In the genomic region with DNA sequence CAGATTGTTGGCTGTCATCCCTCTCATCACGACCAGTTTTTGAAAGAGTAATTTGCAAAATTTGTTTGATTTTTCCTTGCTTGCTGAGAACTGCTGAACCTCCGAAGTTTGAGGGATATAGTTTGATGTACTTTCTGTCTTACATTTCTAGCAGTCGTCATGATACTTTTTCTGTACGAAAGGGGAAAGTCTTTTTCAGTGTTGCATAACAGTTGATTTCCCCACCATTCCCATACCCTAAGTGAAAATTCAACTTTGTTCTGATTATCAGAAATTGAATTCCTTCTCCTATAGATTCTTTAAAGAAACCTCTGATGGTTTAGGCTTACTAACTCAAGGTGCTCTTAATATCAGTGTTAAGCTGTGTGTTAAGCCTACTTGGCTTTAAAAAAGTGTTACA, we compare ENCODE assay signal across 7 cellular contexts. TPM values are rescaled to one million over a fixed set of nuclear protein-coding genes. Genes with fewer than 3 reads are reported as not detected.
DNase-seq lines count a peak whose midpoint lies in the region; ATAC-seq and TF ChIP-seq lines count a peak whose summit lies in the region.

No MANE protein-coding gene starts in this region.

- no peak overlapping the region for H3K27ac ChIP-seq in H9 (ENCODE audit: insufficient read length, low read depth, low read length)
- H3K27ac ChIP-seq in smooth muscle cell (ENCODE audit: low read depth), result no peak overlapping the region
- no peak overlapping the region for H3K27ac ChIP-seq in foreskin keratinocyte

- H2BK12ac ChIP-seq in H9 (ENCODE audit: insufficient read length, low read depth, low read length), result no peak overlapping the region

- H3K23ac ChIP-seq in H9 (ENCODE audit: insufficient read length, low read depth, low read length), result no peak overlapping the region

- POLR2A ChIA-PET in activated B cell treated with CpG ODN at 0.5 μM for 24 hours (lab: Charles Lee), result interaction anchor here (0.5 to 0.7 kb wide), 2 partner anchors 10 to 1917 kb away, joined by 3 to 12 read pairs; no protein-coding TSS in a partner anchor

- no peaks in the 10 kb centered on the region for H3K79me1 ChIP-seq in H9 (ENCODE audit: insufficient read depth, low read depth, low read length, poor library complexity, severe bottlenecking)

- H3K36me3 ChIP-seq in smooth muscle cell (ENCODE audit: low read depth), result no peaks in the 10 kb centered on the region

- no peak overlapping the region for H2BK15ac ChIP-seq in H9 (ENCODE audit: low read depth, low read length)

- H3K56ac ChIP-seq in H9 (ENCODE audit: insufficient read length, low read depth, low read length), result no peak overlapping the region

- H4K5ac ChIP-seq in H9 (ENCODE audit: insufficient read length, low read depth, low read length), result no peak overlapping the region

- peaks cover 7% of the 10 kb centered on the region for H3K23me2 ChIP-seq in H9 (ENCODE audit: insufficient read length, low read depth, low read length, poor library complexity, severe bottlenecking)

- no peak overlapping the region for H4K8ac ChIP-seq in H9 (replicated peaks; ENCODE audit: insufficient read length, low read depth, low read length)

- no peak overlapping the region for H4K91ac ChIP-seq in H9 (ENCODE audit: insufficient read length, low read depth, low read length)

- peaks cover 19 to 21% of the 10 kb centered on the region in 2 experiments for H3K4me1 Mint-ChIP-seq in H9
- peaks cover 43% of the 10 kb centered on the region for H3K4me1 Mint-ChIP-seq in activated B cell treated with CpG ODN at 0.5 μM for 24 hours

- H3K4ac ChIP-seq in H9 (ENCODE audit: low read depth, low read length), result no peak overlapping the region

- WGBS in H9 (ENCODE audit: extremely low coverage, insufficient read length, low lambda C conversion rate), result no CpG with 5 or more reads among the region's 4 CpGs
- 65% methylated on average over 4 of the region's 4 CpGs for WGBS in smooth muscle cell (ENCODE audit: low lambda C conversion rate)

- H3K27ac Mint-ChIP-seq in H9, result no peak overlapping the region
- H3K27ac Mint-ChIP-seq in activated B cell treated with CpG ODN at 0.5 μM for 24 hours, result no peak overlapping the region

- no peak for TF ChIP-seq CTCF in H9 (conservative IDR thresholded peaks at IDR 0.05)
- no peak for TF ChIP-seq CTCF in activated B cell treated with CpG ODN at 0.5 μM for 24 hours (IDR thresholded peaks at IDR 0.05)
- no peak for TF ChIP-seq CTCF in foreskin fibroblast (IDR thresholded peaks at IDR 0.05; ENCODE audit: low read depth, low read length)
- TF ChIP-seq CTCF in smooth muscle cell (IDR thresholded peaks at IDR 0.05; ENCODE audit: borderline replicate concordance, insufficient read depth, poor library complexity, severe bottlenecking), result no peak
- no peak for TF ChIP-seq CTCF in foreskin keratinocyte (conservative IDR thresholded peaks at IDR 0.05)

- no peak overlapping the region for H3K18ac ChIP-seq in H9 (ENCODE audit: insufficient read length, low read depth, low read length)

- H2BK120ac ChIP-seq in H9 (ENCODE audit: low read depth, low read length, poor library complexity, severe bottlenecking), result no peak overlapping the region

- no peak overlapping the region for H2AK5ac ChIP-seq in H9 (ENCODE audit: insufficient read length, low read length)

- H2AFZ ChIP-seq in H9 (ENCODE audit: low read length) (no peak overlapping the region), smooth muscle cell (ENCODE audit: low read depth) (no peak overlapping the region)

- H3K27me3 Mint-ChIP-seq in H9 (ENCODE audit: low read depth), result peaks cover 52% of the 10 kb centered on the region
- no peaks in the 10 kb centered on the region for H3K27me3 Mint-ChIP-seq in activated B cell treated with CpG ODN at 0.5 μM for 24 hours

- H3K9ac ChIP-seq in H9 (ENCODE audit: extremely low read depth, insufficient read length, low read length) (no peak overlapping the region), smooth muscle cell (ENCODE audit: low read depth) (no peak overlapping the region)

- H3K79me2 ChIP-seq in H9 (ENCODE audit: insufficient read depth, low read length) (no peaks in the 10 kb centered on the region), smooth muscle cell (ENCODE audit: low read depth) (peaks cover 34% of the 10 kb centered on the region)

- H3K9me3 ChIP-seq in H9 (ENCODE audit: control insufficient read depth, low read depth, low read length), result no peaks in the 10 kb centered on the region
- no peaks in the 10 kb centered on the region for H3K9me3 ChIP-seq in smooth muscle cell (replicated peaks; ENCODE audit: low read depth)

- H3K4me2 ChIP-seq in H9 (ENCODE audit: insufficient read depth, insufficient read length, low read length) (no peak overlapping the region), smooth muscle cell (peak overlapping the region; percentile 90)

- H3K4me3 Mint-ChIP-seq in H9 (peak overlapping the region; percentile 75 to 87; a peak in 4 of 5 replicates), activated B cell treated with CpG ODN at 0.5 μM for 24 hours (peak overlapping the region; percentile 95)

- no peak for ATAC-seq in activated B cell treated with CpG ODN at 0.5 μM for 24 hours (ENCODE audit: low read depth)
- no peak for ATAC-seq in GM21390 (IDR thresholded peaks at IDR 0.05; ENCODE audit: unreplicated experiment)
- no peak for ATAC-seq in foreskin keratinocyte

- intact Hi-C loops in activated B cell treated with CpG ODN at 0.5 μM for 24 hours (cut with micrococcal nuclease), result loop anchor here (5.0 kb wide), 2 partner anchors 411 to 709 kb away; no protein-coding TSS in a partner anchor

- CTCF ChIA-PET in activated B cell treated with CpG ODN at 0.5 μM for 24 hours (lab: Charles Lee), result interaction anchor here (0.7 kb wide), 1 partner anchor 55 kb away, joined by 3 read pairs; no protein-coding TSS in a partner anchor

- H3T11ph ChIP-seq in H9 (ENCODE audit: low read length), result no peak overlapping the region

- H3K27me3 ChIP-seq in H9 (ENCODE audit: insufficient read depth, low read length) (peaks cover 5% of the 10 kb centered on the region; the same call in 1 of the 2 replicates), smooth muscle cell (ENCODE audit: low read depth) (no peaks in the 10 kb centered on the region), foreskin keratinocyte (peaks cover 3% of the 10 kb centered on the region)

- H3K36me3 Mint-ChIP-seq in H9 (ENCODE audit: insufficient read depth in 1 of 3, low read depth in 3 of 3) (no peaks in the 10 kb centered on the region), activated B cell treated with CpG ODN at 0.5 μM for 24 hours (ENCODE audit: low read depth) (peaks cover 2% of the 10 kb centered on the region)

- no peak for DNase-seq in H9
- DNase-seq in activated B cell treated with CpG ODN at 0.5 μM for 24 hours, result no peak
- DNase-seq in foreskin fibroblast, result no peak
- DNase-seq in smooth muscle cell (lab: John Stamatoyannopoulos, UW; ENCODE audit: unreplicated experiment), result no peak
- no peak for DNase-seq in foreskin keratinocyte
- no peak for DNase-seq in EL

- H3K14ac ChIP-seq in H9 (ENCODE audit: insufficient read depth, low read length), result no peak overlapping the region

- H3F3A ChIP-seq in smooth muscle cell (ENCODE audit: low read depth), result peaks cover 3% of the 10 kb centered on the region

- no peaks in the 10 kb centered on the region; a peak in 2 of 5 replicates for H3K9me3 Mint-ChIP-seq in H9
- H3K9me3 Mint-ChIP-seq in activated B cell treated with CpG ODN at 0.5 μM for 24 hours, result no peaks in the 10 kb centered on the region

- no peaks in the 10 kb centered on the region for H4K20me1 ChIP-seq in H9 (ENCODE audit: control insufficient read depth, insufficient read depth, insufficient read length)
- peaks cover 59% of the 10 kb centered on the region for H4K20me1 ChIP-seq in smooth muscle cell (ENCODE audit: low read depth)

- H3K4me1 ChIP-seq in H9 (ENCODE audit: insufficient read depth, low read length), result no peaks in the 10 kb centered on the region
- peaks cover 4% of the 10 kb centered on the region for H3K4me1 ChIP-seq in smooth muscle cell (ENCODE audit: low read depth)
- H3K4me1 ChIP-seq in foreskin keratinocyte, result no peaks in the 10 kb centered on the region

- H2BK5ac ChIP-seq in H9 (ENCODE audit: insufficient read length, low read length), result no peak overlapping the region

- H3K4me3 ChIP-seq in foreskin fibroblast (ENCODE audit: low read depth in 1 of 2, low read length in 2 of 2), result peak overlapping the region; percentile 72 to 78
- H3K4me3 ChIP-seq in smooth muscle cell, result peak overlapping the region; percentile 81

- no peak overlapping the region for H2BK20ac ChIP-seq in H9 (ENCODE audit: low read depth, low read length, poor library complexity, severe bottlenecking)

RNA-seq across cellular contexts. Expression of gene PDE8A, which starts 1.6 kb away (rescaled TPM):
- total RNA-seq in H9 (2021), result 7.5 and 9.3 TPM in 2 replicates
- total RNA-seq in activated B cell treated with CpG ODN at 0.5 μM for 24 hours, result 25.1 and 32.3 TPM in 2 replicates
- 17.5 and 19.8 TPM in 2 replicates for total RNA-seq in smooth muscle cell
- polyA plus RNA-seq in smooth muscle cell, result 4.3 and 5.5 TPM in 2 replicates
- total RNA-seq in foreskin keratinocyte, result 11.7 and 12.1 TPM in 2 replicates
- 5.2 and 6.2 TPM in 2 replicates for polyA plus RNA-seq in foreskin keratinocyte
